8 cellular contexts compared by ENCODE assay signal in the genomic region with DNA sequence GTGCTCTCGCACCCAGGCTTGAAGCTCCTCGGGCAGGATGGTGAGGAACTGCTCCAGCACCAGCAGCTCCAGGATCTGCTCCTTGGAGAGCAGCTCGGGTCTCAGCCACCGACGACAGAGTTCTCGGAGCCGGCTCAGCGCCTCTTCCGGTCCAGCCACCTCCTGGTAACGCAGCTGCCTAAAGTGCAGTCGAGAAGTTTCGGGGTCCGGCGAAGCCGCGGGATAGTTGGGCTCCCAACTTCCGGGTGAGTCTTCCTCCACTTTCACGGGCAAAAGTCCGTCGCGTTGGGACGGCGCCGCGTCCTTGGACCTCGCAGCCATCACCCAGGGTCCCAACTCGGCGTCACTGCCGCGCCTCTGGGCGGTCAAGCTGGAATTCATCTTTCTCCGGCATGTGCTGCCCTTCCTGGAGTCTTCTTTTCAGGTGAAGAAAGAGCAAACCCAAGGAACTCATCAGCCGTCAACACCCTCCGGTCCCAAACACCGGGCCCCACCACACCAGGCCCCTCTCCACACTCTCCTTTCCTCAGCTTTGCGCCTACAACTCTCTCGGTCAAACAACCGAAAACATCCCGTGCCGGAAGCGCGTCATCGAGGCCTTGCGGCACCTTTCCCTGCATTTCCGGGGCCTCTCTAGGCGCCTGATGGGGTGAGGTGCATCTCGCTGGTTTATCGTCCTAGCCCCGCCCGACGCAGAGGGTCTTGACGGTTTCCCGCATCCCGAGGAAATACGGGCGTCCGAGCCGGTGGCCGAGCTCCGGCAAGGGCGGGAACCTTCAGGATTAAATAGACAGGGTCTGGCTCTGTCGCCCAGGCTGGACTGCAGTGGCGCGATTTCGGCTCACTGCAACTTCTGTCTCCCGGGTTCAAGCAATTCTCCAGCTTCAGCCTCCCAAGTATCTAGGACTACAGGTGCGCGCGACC. TPM values are rescaled to one million over a fixed set of nuclear protein-coding genes. Genes with fewer than 3 reads are reported as not detected.
A peak's percentile ranks its signal among the peaks of the same experiment; 100 is the strongest.
DNase-seq lines count a peak whose midpoint lies in the region; ATAC-seq and TF ChIP-seq lines count a peak whose summit lies in the region.

Gene ZNF394, minus strand, starts transcription at position 569 of the 924 bp plus-strand sequence. Its CDS starts 188 bp downstream, at position 381.

- H3K36me3 ChIP-seq in ACC112 (ENCODE audit: insufficient read depth, low read length) (peaks cover 34% of the 10 kb centered on the region), spleen (peaks cover 0 to 38% (median 27%) of the 10 kb centered on the region in 6 donors)

- peak within 1 kb of the TSS; percentile 99 for H3K4me3 ChIP-seq in ACC112 (ENCODE audit: low read depth, low read length)
- H3K4me3 ChIP-seq in spleen = peak within 1 kb of the TSS; percentile 85 to 99 (median 97)

- WGBS in spleen, 5 donors = 0 to 1% (median 1%) methylated on average over 37 to 69 of the region's 69 CpGs

- H3K36me3 Mint-ChIP-seq in central memory CD8-positive, alpha-beta T cell (ENCODE audit: insufficient read depth) = peaks cover 46% of the 10 kb centered on the region

- H3K27ac ChIP-seq in ACC112 (ENCODE audit: low read depth, low read length) = peak within 1 kb of the TSS; percentile 89
- H3K27ac ChIP-seq in spleen = peak within 1 kb of the TSS; percentile 84 to 100 (median 98)

- H3K27me3 ChIP-seq in ACC112 (ENCODE audit: insufficient read depth, low read length) (no peaks in the 10 kb centered on the region), spleen (replicated peaks in 1 of 7) (no peaks in the 10 kb centered on the region)

- H3K27me3 Mint-ChIP-seq in central memory CD8-positive, alpha-beta T cell = no peaks in the 10 kb centered on the region

- no peaks in the 10 kb centered on the region for H3K9me3 Mint-ChIP-seq in central memory CD8-positive, alpha-beta T cell

- TF ChIP-seq CTCF in spleen (IDR thresholded peaks at IDR 0.05 in 8 of 11, conservative IDR thresholded peaks at IDR 0.05 in 3 of 11) = peak in 1 of 11 experiments; percentile 32

- DNase-seq in NCI-H345 (lab: John Stamatoyannopoulos, UW) = peak; percentile 93
- peak; percentile 74 to 76 for DNase-seq in central memory CD8-positive, alpha-beta T cell (ENCODE audit: low spot score in 2 of 2)
- DNase-seq in iris pigment epithelial cell (ENCODE audit: low read depth) = peak; percentile 93
- DNase-seq in spleen = peak; percentile 98

- peaks cover 30% of the 10 kb centered on the region for H3K4me1 Mint-ChIP-seq in central memory CD8-positive, alpha-beta T cell

- H3K27ac Mint-ChIP-seq in central memory CD8-positive, alpha-beta T cell (ENCODE audit: low read depth) = peak within 1 kb of the TSS; percentile 98

- peak in 2 of 3 donors; percentile 23 to 36 for TF ChIP-seq POLR2A in spleen (IDR thresholded peaks at IDR 0.05)

- peaks cover 13% of the 10 kb centered on the region for H3K4me1 ChIP-seq in ACC112 (ENCODE audit: control insufficient read depth, insufficient read depth, low read length, unreplicated experiment)
- H3K4me1 ChIP-seq in spleen = peaks cover 22 to 64% (median 45%) of the 10 kb centered on the region in 6 donors

- H3K4me3 Mint-ChIP-seq in central memory CD8-positive, alpha-beta T cell = peak within 1 kb of the TSS; percentile 97

- intact Hi-C loops in spleen (cut with DNase I; ENCODE audit: low total_unique reads) = no loop called here

- ATAC-seq in GM18868 (IDR thresholded peaks at IDR 0.05; ENCODE audit: unreplicated experiment) = peak; percentile 45
- ATAC-seq in HG03196 (IDR thresholded peaks at IDR 0.05; ENCODE audit: unreplicated experiment) = peak; percentile 48
- ATAC-seq in activated CD4-positive, CD25-positive, alpha-beta regulatory T cell treated with anti-CD3 and anti-CD28 coated beads, Interleukin-2, amount 50 U/mL, for 24 hours = peak; percentile 52 to 54
- ATAC-seq in central memory CD8-positive, alpha-beta T cell (replicated peaks; ENCODE audit: extremely low read depth, poor library complexity, severe bottlenecking) = peak; percentile 45

- H3K9me3 ChIP-seq in spleen = peaks cover 0 to 8% (median 6%) of the 10 kb centered on the region in 8 donors

- H2AFZ ChIP-seq in ACC112 (ENCODE audit: low read length, unreplicated experiment) = peak within 1 kb of the TSS; percentile 95

- peaks cover 46% of the 10 kb centered on the region for H3K79me2 ChIP-seq in ACC112 (ENCODE audit: control insufficient read depth, insufficient read depth, low read length, unreplicated experiment)

RNA-seq across cellular contexts. Expression of gene ZNF394, which starts in this region (rescaled TPM):
- total RNA-seq in spleen = 10 to 100 TPM; 46.3 to 96.2 (median 52.0) TPM
- 10 to 100 TPM; 25.8 to 37.5 (median 32.3) TPM for polyA plus RNA-seq in spleen

Comparison
In these comparisons a context has a peak if more than half of its experiments do, and no peak if none do; other contexts are left out.
1. Peak in every context shown above with its lines: DNase-seq, ATAC-seq, H3K4me3 ChIP-seq and H3K27ac ChIP-seq.